26 cellular contexts compared by ENCODE assay signal in genomic region chr7:39606941-39607340, GRCh38.
"Had no signal": no experiment of that assay in that cellular context is flagged by ENCODE, and none has a peak within 500 bp of the region (broad histone marks: within the 10 kb centered on the region; RNA-seq: fewer than 3 reads in every experiment).

No MANE protein-coding gene starts in this region.

- H3K36me3 Mint-ChIP-seq: activated CD4-positive, alpha-beta memory T cell treated with anti-CD3 and anti-CD28 coated beads for 36 hours; immature natural killer cell; natural killer cell had no signal

- ATAC-seq: activated T-helper 17 cell treated with anti-CD3 and anti-CD28 coated beads, Interleukin-2, amount 50 U/mL, for 72 hours; lower lobe of right lung; natural killer cell had no signal

- H3K27ac Mint-ChIP-seq: activated CD4-positive, alpha-beta memory T cell treated with anti-CD3 and anti-CD28 coated beads for 36 hours; activated CD4-positive, alpha-beta T cell treated with anti-CD3 and anti-CD28 coated beads, Interleukin-2, amount 10 ng/mL, durations not matched to agents 24 days and 14 days; activated T-cell treated with anti-CD3 and anti-CD28 coated beads, Interleukin-2, amount 50 U/mL, for 24 hours; activated T-helper 17 cell treated with anti-CD3 and anti-CD28 coated beads, Interleukin-2, amount 50 U/mL, for 72 hours; dendritic cell treated with granulocyte-macrophage colony-stimulating factor and Interleukin-4, amounts not matched to agents 40 ng/mL and 50 ng/mL, for 4 days; immature natural killer cell; natural killer cell; T-helper 1 cell treated with Interleukin-12 subunit alpha and Interleukin-12 subunit beta and Interleukin-4 antibody, amounts not matched to agents 30 μg/mL and 1 μg/mL, for 36 hours had no signal

- H3K9me3 ChIP-seq: heart left ventricle, lower lobe of right lung, spleen, testis, uterus had no signal

- DNase-seq: activated CD4-positive, alpha-beta memory T cell treated with anti-CD3 and anti-CD28 coated beads for 36 hours; activated CD4-positive, alpha-beta T cell treated with anti-CD3 and anti-CD28 coated beads, Interleukin-2, amount 10 ng/mL, durations not matched to agents 24 days and 14 days; activated CD8-positive, alpha-beta memory T cell treated with anti-CD3 and anti-CD28 coated beads, Interleukin-2, amount 50 U/mL, for 48 hours; activated gamma-delta T cell treated with Interleukin-2 at 50 U/mL for 16 hours; activated naive CD4-positive, alpha-beta T cell treated with anti-CD3 and anti-CD28 coated beads, Interleukin-2, amount 50 U/mL, for 16 hours; activated T-cell treated with anti-CD3 and anti-CD28 coated beads, Interleukin-2, amount 50 U/mL, for 24 hours; amniotic stem cell; effector CD8-positive, alpha-beta T cell; heart left ventricle; immature natural killer cell; lower lobe of right lung; mesenchymal stem cell; natural killer cell; posterior cingulate gyrus; right cardiac atrium; spleen; T1000; testis; trophoblast cell; uterus; WERI-Rb-1 had no signal

- H3K27ac ChIP-seq: lower lobe of right lung, spleen, testis, uterus, WERI-Rb-1 had no signal

- H3K27me3 ChIP-seq: heart left ventricle, testis, uterus had no signal

- H3K4me3 ChIP-seq: heart left ventricle, lower lobe of right lung, spleen, testis, uterus had no signal

- H3K36me3 ChIP-seq: heart left ventricle, lower lobe of right lung, spleen, uterus, WERI-Rb-1 had no signal

- H3K4me1 ChIP-seq: testis, uterus had no signal

- H3K4me3 Mint-ChIP-seq: activated CD4-positive, alpha-beta memory T cell treated with anti-CD3 and anti-CD28 coated beads for 36 hours; activated CD4-positive, alpha-beta T cell treated with anti-CD3 and anti-CD28 coated beads, Interleukin-2, amount 10 ng/mL, durations not matched to agents 24 days and 14 days; activated T-cell treated with anti-CD3 and anti-CD28 coated beads, Interleukin-2, amount 50 U/mL, for 24 hours; activated T-helper 17 cell treated with anti-CD3 and anti-CD28 coated beads, Interleukin-2, amount 50 U/mL, for 72 hours; central memory CD8-positive, alpha-beta T cell; dendritic cell treated with granulocyte-macrophage colony-stimulating factor and Interleukin-4, amounts not matched to agents 40 ng/mL and 50 ng/mL, for 4 days; immature natural killer cell; natural killer cell; T-helper 1 cell treated with Interleukin-12 subunit alpha and Interleukin-12 subunit beta and Interleukin-4 antibody, amounts not matched to agents 30 μg/mL and 1 μg/mL, for 36 hours had no signal

- H3K9me3 Mint-ChIP-seq: activated CD4-positive, alpha-beta memory T cell treated with anti-CD3 and anti-CD28 coated beads for 36 hours; activated T-cell treated with anti-CD3 and anti-CD28 coated beads, Interleukin-2, amount 50 U/mL, for 24 hours; activated T-helper 17 cell treated with anti-CD3 and anti-CD28 coated beads, Interleukin-2, amount 50 U/mL, for 72 hours; central memory CD8-positive, alpha-beta T cell; dendritic cell treated with granulocyte-macrophage colony-stimulating factor and Interleukin-4, amounts not matched to agents 40 ng/mL and 50 ng/mL, for 4 days; natural killer cell had no signal

- FAIRE-seq: endometrium had no signal
